ENCODE assay signal across 35 cellular contexts in the genomic region with DNA sequence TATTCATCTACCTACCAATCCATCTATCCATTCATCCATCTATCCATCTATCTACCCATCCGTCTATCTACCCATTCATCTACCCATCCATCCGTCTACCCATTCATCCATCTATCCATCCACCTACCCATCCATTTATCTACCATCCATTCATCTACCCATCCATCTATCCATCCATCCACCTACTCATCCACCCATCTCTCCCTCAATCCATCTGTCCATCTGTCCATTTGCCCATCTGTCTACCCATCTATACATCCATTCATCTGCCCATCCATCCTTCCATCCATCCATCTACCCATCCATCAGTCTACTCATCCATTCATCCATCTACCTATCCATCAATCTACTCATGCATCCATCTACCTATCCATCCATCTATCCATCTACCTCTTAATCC.
DNase-seq lines count a peak whose midpoint lies in the region; ATAC-seq, FAIRE-seq and TF ChIP-seq lines count a peak whose summit lies in the region.
"Had no signal": no experiment of that assay in that cellular context is flagged by ENCODE, and none has a peak within 500 bp of the region (broad histone marks: within the 10 kb centered on the region; RNA-seq: fewer than 3 reads in every experiment).

No MANE protein-coding gene starts in this region.

- no peak overlapping the region for H2BK15ac ChIP-seq in IMR-90 (ENCODE audit: low read depth, low read length)

- FAIRE-seq in HepG2 (lab: Jason Lieb, UNC) (no peak), HTR-8/SVneo (lab: Jason Lieb, UNC) (peak; percentile 55)
- FAIRE-seq: A204.1, A549, D721Med had no signal

- H2AFZ ChIP-seq in HepG2 (ENCODE audit: low read length): no peak overlapping the region
- H2AFZ ChIP-seq in IMR-90 (replicated peaks; ENCODE audit: low read length, poor library complexity): no peak overlapping the region

- DNase-seq in HepG2 (ENCODE audit: low spot score) (no peak), right lobe of liver (no peak), HTR-8/SVneo (ENCODE audit: insufficient read length, low spot score) (no peak), IMR-90 (no peak)
- no peak for DNase-seq in effector CD8-positive, alpha-beta T cell (lab: John Stamatoyannopoulos, UW)
- DNase-seq: 8988T; ACHN; AML-193; BE2C; C1 segment of cervical spinal cord; Caco-2; Calu3; CD4-positive, alpha-beta memory T cell; CD4-positive, alpha-beta T cell; CD4-positive, CD25-positive, alpha-beta regulatory T cell; CD8-positive, alpha-beta memory T cell; CD8-positive, alpha-beta T cell; COR-L47; DMS 273 treated with DMSO at 0.1 percent for 48 hours; DMS153; DMS53; DMS79; DMS79 treated with DMSO at 0.1 percent for 48 hours; DND-41; EL had no signal

- H3K18ac ChIP-seq in IMR-90 (ENCODE audit: low read depth, low read length): no peak overlapping the region

- WGBS in HepG2 (ENCODE audit: low lambda C conversion rate): 76% methylated on average over 2 of the region's 2 CpGs
- 68% methylated on average over 2 of the region's 2 CpGs for WGBS in right lobe of liver (ENCODE audit: insufficient coverage, low coverage, low lambda C conversion rate, missing lambda C conversion rate)
- 34% methylated on average over 2 of the region's 2 CpGs; no CpG with 5 or more reads in 1 of the 2 experiments for WGBS in IMR-90 (ENCODE audit: extremely low coverage in 2 of 2, insufficient read length in 1 of 2), 2 experiments

- no peak overlapping the region for H2AK5ac ChIP-seq in IMR-90 (ENCODE audit: low read depth, low read length)

- no peak overlapping the region for H3K14ac ChIP-seq in IMR-90 (replicated peaks; ENCODE audit: low read depth, low read length)

- POLR2A ChIA-PET in HepG2 (lab: Yijun Ruan, JAX): no interaction called here
- POLR2A ChIA-PET in HEK293 (lab: Yijun Ruan, JAX): no interaction called here
- POLR2A ChIA-PET in IMR-90 (lab: Charles Lee; ENCODE audit: unreplicated experiment): no interaction called here

- ATAC-seq in HepG2 (no peak), right lobe of liver (no peak), IMR-90 (ENCODE audit: low read depth) (no peak), HG02938 (IDR thresholded peaks at IDR 0.05; ENCODE audit: unreplicated experiment) (no peak), HG02870 (IDR thresholded peaks at IDR 0.05; ENCODE audit: unreplicated experiment) (no peak)
- ATAC-seq: A549; CD8-positive, alpha-beta T cell had no signal

- no peak overlapping the region for H3K56ac ChIP-seq in IMR-90 (ENCODE audit: extremely low read depth, insufficient read depth, low read length)

- H3K4me2 ChIP-seq in HepG2 (ENCODE audit: low read depth, low read length): no peak overlapping the region
- no peak overlapping the region for H3K4me2 ChIP-seq in IMR-90 (ENCODE audit: low read depth, low read length)
- H3K4me2 ChIP-seq: A549; BLaER1; BLaER1 treated with 17β-estradiol and CSF1 and Interleukin-3, amounts not matched to agents 10 nM and 100 nM had no signal

- H3K9me3 ChIP-seq in HepG2 (ENCODE audit: low read length): 0 out of 2 replicates have a peak, but pooled peaks cover under 1% of the 10 kb centered on the region
- no peaks in the 10 kb centered on the region for H3K9me3 ChIP-seq in right lobe of liver
- H3K9me3 ChIP-seq in HEK293 (ENCODE audit: control insufficient read depth, insufficient read depth, low read depth, low read length): no peaks in the 10 kb centered on the region
- peaks cover 4% of the 10 kb centered on the region for H3K9me3 ChIP-seq in IMR-90 (ENCODE audit: control insufficient read depth, insufficient read depth, low read length)
- H3K9me3 ChIP-seq: A549, BE2C, Caco-2 had no signal

- H3K9me1 ChIP-seq in IMR-90 (ENCODE audit: insufficient read depth, low read length): no peaks in the 10 kb centered on the region

- peak overlapping the region; percentile 26 for H2BK5ac ChIP-seq in IMR-90 (ENCODE audit: low read depth, low read length, poor library complexity, severe bottlenecking)

- H2BK20ac ChIP-seq in IMR-90 (ENCODE audit: low read depth, low read length): no peak overlapping the region

- no peak overlapping the region for H3K27ac ChIP-seq in HepG2 (ENCODE audit: extremely low read length, insufficient read depth, low read length)
- H3K27ac ChIP-seq in right lobe of liver: no peak overlapping the region
- no peak overlapping the region for H3K27ac ChIP-seq in HEK293 (ENCODE audit: extremely low read depth, low read depth, low read length)
- H3K27ac ChIP-seq in IMR-90 (ENCODE audit: insufficient read depth, low read length): no peak overlapping the region
- H3K27ac ChIP-seq: 22Rv1; A549; BLaER1; BLaER1 treated with 17β-estradiol and CSF1 and Interleukin-3, amounts not matched to agents 10 nM and 100 nM; C4-2B had no signal

- H3K27me3 ChIP-seq in HepG2 (ENCODE audit: control insufficient read depth in 1 of 2, insufficient read depth in 2 of 2, low read length in 2 of 2) (no peaks in the 10 kb centered on the region; a peak in 1 of 5 replicates), right lobe of liver (no peaks in the 10 kb centered on the region), IMR-90 (ENCODE audit: control insufficient read depth, insufficient read depth, low read length) (peaks cover 5% of the 10 kb centered on the region)
- H3K27me3 ChIP-seq: BE2C; BLaER1; BLaER1 treated with 17β-estradiol and CSF1 and Interleukin-3, amounts not matched to agents 10 nM and 100 nM had no signal

- no peak overlapping the region for H2AK9ac ChIP-seq in IMR-90 (replicated peaks; ENCODE audit: low read depth, low read length, poor library complexity)

- H4K20me1 ChIP-seq in HepG2 (ENCODE audit: insufficient read depth, low read length) (no peaks in the 10 kb centered on the region), IMR-90 (ENCODE audit: insufficient read depth, low read length) (no peaks in the 10 kb centered on the region)
- H4K20me1 ChIP-seq: BLaER1; BLaER1 treated with 17β-estradiol and CSF1 and Interleukin-3, amounts not matched to agents 10 nM and 100 nM had no signal

- TF ChIP-seq EP300 in HepG2 (IDR thresholded peaks at IDR 0.05; ENCODE audit: low read depth in 2 of 2, low read length in 2 of 2): no peak
- TF ChIP-seq EP300 in HepG2 (CRISPR knock-in tag; IDR thresholded peaks at IDR 0.05; ENCODE audit: borderline replicate concordance): no peak

- no peak for TF ChIP-seq POLR2A in HepG2 (IDR thresholded peaks at IDR 0.05; ENCODE audit: insufficient read depth in 1 of 2, low read depth in 2 of 2, low read length in 2 of 2)
- TF ChIP-seq POLR2A in right lobe of liver (IDR thresholded peaks at IDR 0.05): no peak
- no peak for TF ChIP-seq POLR2A in IMR-90 (IDR thresholded peaks at IDR 0.05; ENCODE audit: low read depth, low read length)

- CTCF ChIA-PET in HepG2 (lab: Yijun Ruan, JAX; ENCODE audit: low intra/inter-chr PET ratio, low total read pairs): no interaction called here
- CTCF ChIA-PET in HEK293 (lab: Yijun Ruan, JAX): interaction anchor here (0.6 kb wide), 1 partner anchor 148 kb away, joined by 3 read pairs; no protein-coding TSS in a partner anchor
- CTCF ChIA-PET in IMR-90 (lab: Yijun Ruan, JAX): no interaction called here

- H3K4me3 ChIP-seq in HepG2 (replicated peaks in 1 of 3; ENCODE audit: insufficient read depth in 1 of 3, low read depth in 2 of 3, low read length in 3 of 3) (no peak overlapping the region), right lobe of liver (no peak overlapping the region), HEK293 (ENCODE audit: low read depth, low read length) (no peak overlapping the region), IMR-90 (ENCODE audit: insufficient read depth, low read depth, low read length) (no peak overlapping the region)
- H3K4me3 ChIP-seq: A549; BLaER1; BLaER1 treated with 17β-estradiol and CSF1 and Interleukin-3, amounts not matched to agents 10 nM and 100 nM had no signal

- no peak overlapping the region for H2BK120ac ChIP-seq in IMR-90 (ENCODE audit: low read depth, low read length)

- H4K5ac ChIP-seq in IMR-90 (ENCODE audit: low read depth, low read length): no peak overlapping the region

- in situ Hi-C loops in HepG2 (cut with HindIII; ENCODE audit: extremely low pct_ligation_motif_present, low pct_unique_long_range_greater_than_20kb): no loop called here
- in situ Hi-C loops in IMR-90 (cut with MboI; ENCODE audit: low sequenced_read_pairs): no loop called here

- intact Hi-C loops in HepG2 (cut with micrococcal nuclease; ENCODE audit: unreplicated experiment) (no loop called here), right lobe of liver (cut with DNase I) (no loop called here), IMR-90 (cut with micrococcal nuclease) (no loop called here)

- TF ChIP-seq CTCF in HepG2 (CRISPR knock-in tag; IDR thresholded peaks at IDR 0.05): no peak
- TF ChIP-seq CTCF in right lobe of liver (IDR thresholded peaks at IDR 0.05): no peak
- TF ChIP-seq CTCF in HEK293 (tag by site-specific recombination; IDR thresholded peaks at IDR 0.05): no peak
- no peak for TF ChIP-seq CTCF in IMR-90 (conservative IDR thresholded peaks at IDR 0.05; ENCODE audit: low read depth, low read length)

- no peak overlapping the region for H4K91ac ChIP-seq in IMR-90 (ENCODE audit: insufficient read depth, low read depth, low read length)

- H4K8ac ChIP-seq in IMR-90 (ENCODE audit: low read depth in 2 of 2, low read length in 2 of 2): no peak overlapping the region

- no peaks in the 10 kb centered on the region for H3K79me2 ChIP-seq in HepG2 (ENCODE audit: insufficient read depth, low read length)

- H3K36me3 ChIP-seq in HepG2 (replicated peaks in 1 of 2; ENCODE audit: control insufficient read depth in 1 of 2, insufficient read depth in 2 of 2, low read length in 2 of 2): no peaks in the 10 kb centered on the region
- no peaks in the 10 kb centered on the region for H3K36me3 ChIP-seq in right lobe of liver
- H3K36me3 ChIP-seq in HEK293 (ENCODE audit: control insufficient read depth in 2 of 2, insufficient read depth in 1 of 2, low read length in 2 of 2): no peaks in the 10 kb centered on the region
- H3K36me3 ChIP-seq in IMR-90 (ENCODE audit: control insufficient read depth, insufficient read depth, low read length): no peaks in the 10 kb centered on the region
- H3K36me3 ChIP-seq: BE2C; BLaER1 treated with 17β-estradiol and CSF1 and Interleukin-3, amounts not matched to agents 10 nM and 100 nM had no signal

- no peak overlapping the region for H3K9ac ChIP-seq in HepG2 (ENCODE audit: insufficient read depth, low read depth, low read length)
- H3K9ac ChIP-seq in IMR-90 (ENCODE audit: low read depth, low read length): no peak overlapping the region
- H3K9ac ChIP-seq: BLaER1; BLaER1 treated with 17β-estradiol and CSF1 and Interleukin-3, amounts not matched to agents 10 nM and 100 nM had no signal

- dilution Hi-C loops in IMR-90 (cut with HindIII; ENCODE audit: low sequenced_read_pairs, unreplicated experiment): no loop called here

- BruUV-seq in HepG2 (replicated peaks; lab: Mats Ljungman, UMichigan) (no TSS peak), IMR-90 (replicated peaks; lab: Mats Ljungman, UMichigan) (no TSS peak)

- H3K4me1 ChIP-seq in HepG2 (ENCODE audit: insufficient read depth, low read length) (peaks cover 45% of the 10 kb centered on the region), right lobe of liver (peaks cover 0 to 32% (median 13%) of the 10 kb centered on the region in 4 donors), HEK293 (ENCODE audit: control insufficient read depth, insufficient read depth, low read length) (no peaks in the 10 kb centered on the region), IMR-90 (ENCODE audit: control insufficient read depth, insufficient read depth, low read length) (peaks cover 3% of the 10 kb centered on the region)
- H3K4me1 ChIP-seq: BE2C; BLaER1; BLaER1 treated with 17β-estradiol and CSF1 and Interleukin-3, amounts not matched to agents 10 nM and 100 nM; Caco-2 had no signal

- no peak overlapping the region for H3K23ac ChIP-seq in IMR-90 (ENCODE audit: low read depth, low read length)

- no peaks in the 10 kb centered on the region for H3K79me1 ChIP-seq in IMR-90 (ENCODE audit: low read depth in 1 of 2, low read length in 2 of 2)

- TF ChIP-seq RAD21 in HepG2 (CRISPR knock-in tag; IDR thresholded peaks at IDR 0.05) (no peak), IMR-90 (IDR thresholded peaks at IDR 0.05; ENCODE audit: low read length) (no peak)

- no peak overlapping the region for H3K4ac ChIP-seq in IMR-90 (ENCODE audit: low read depth, low read length)
